In the genomic region with DNA sequence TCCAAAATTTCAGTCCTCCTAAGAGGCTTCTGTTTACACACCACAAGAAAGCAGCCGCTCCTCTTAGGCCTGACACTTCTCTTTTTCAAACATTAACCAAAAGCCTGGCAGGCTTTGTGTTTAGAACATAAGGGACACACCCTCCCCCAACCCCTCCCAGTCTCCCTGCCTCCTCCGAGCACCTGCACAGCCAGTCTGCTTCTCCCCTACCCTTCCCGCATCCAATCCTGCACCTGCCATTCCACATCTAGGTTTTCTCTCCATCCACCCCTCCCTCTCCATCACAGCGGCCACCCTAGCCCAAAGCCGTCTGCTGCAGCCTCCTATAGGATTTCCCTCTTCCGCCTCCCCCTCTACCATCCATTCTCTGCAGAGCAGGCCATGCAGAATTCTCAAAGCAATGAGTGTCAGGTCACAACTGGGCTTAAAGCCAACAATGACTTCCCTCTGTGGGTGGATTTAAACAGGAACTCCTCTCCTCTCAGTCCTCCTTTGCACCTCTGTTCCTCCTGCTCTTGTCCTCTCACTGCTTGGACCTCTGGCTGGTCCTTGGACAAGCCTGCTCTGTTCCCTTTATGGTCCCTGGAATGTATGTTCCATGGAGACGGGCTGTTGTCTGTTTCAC, we compare ENCODE assay signal across 11 cellular contexts.
A peak's percentile ranks its signal among the peaks of the same experiment; 100 is the strongest.
DNase-seq lines count a peak whose midpoint lies in the region; ATAC-seq and TF ChIP-seq lines count a peak whose summit lies in the region.
"Had no signal": no experiment of that assay in that cellular context is flagged by ENCODE, and none has a peak within 500 bp of the region (broad histone marks: within the 10 kb centered on the region; RNA-seq: fewer than 3 reads in every experiment).

No MANE protein-coding gene starts in this region.

- DNase-seq in DMS153 (lab: John Stamatoyannopoulos, UW) (peak; percentile 97), NCI-H1105 (lab: John Stamatoyannopoulos, UW) (peak; percentile 96), OCI-M1 (lab: John Stamatoyannopoulos, UW) (peak; percentile 23), kidney tubule cell (ENCODE audit: low spot score) (peak; percentile 33), cerebellar nuclear complex (lab: John Stamatoyannopoulos, UW) (no peak), vagina (ENCODE audit: extremely low spot score in 2 of 2) (no peak)
- DNase-seq: SIG-M5 had no signal

- H3K9me3 ChIP-seq in vagina = no peaks in the 10 kb centered on the region
- H3K9me3 ChIP-seq: gastrocnemius medialis, right lobe of liver had no signal

- intact Hi-C loops in vagina (cut with DNase I) = loop anchor here (10.0 kb wide), 1 partner anchor 231 kb away; no protein-coding TSS in a partner anchor

- no peak for TF ChIP-seq POLR2A in vagina (IDR thresholded peaks at IDR 0.05)

- no peak overlapping the region for H3K4me3 ChIP-seq in vagina
- H3K4me3 ChIP-seq: gastrocnemius medialis, right lobe of liver had no signal

- no peaks in the 10 kb centered on the region for H3K36me3 ChIP-seq in vagina
- H3K36me3 ChIP-seq: gastrocnemius medialis, right lobe of liver had no signal

- H3K4me1 ChIP-seq in vagina = peaks cover 6% of the 10 kb centered on the region
- H3K4me1 ChIP-seq: gastrocnemius medialis had no signal

- no peaks in the 10 kb centered on the region for H3K27me3 ChIP-seq in vagina
- H3K27me3 ChIP-seq: right lobe of liver had no signal

- no peak for TF ChIP-seq CTCF in vagina (IDR thresholded peaks at IDR 0.05)

- no peak overlapping the region for H3K27ac ChIP-seq in vagina
- H3K27ac ChIP-seq: gastrocnemius medialis, right lobe of liver had no signal

- ATAC-seq in GM19035 (IDR thresholded peaks at IDR 0.05; ENCODE audit: unreplicated experiment) (no peak), HG02938 (IDR thresholded peaks at IDR 0.05; ENCODE audit: unreplicated experiment) (no peak)

Comparison
In these comparisons a context has a peak if more than half of its experiments do, and no peak if none do; other contexts are left out.
1. DNase-seq: peak in DMS153 (single experiment), NCI-H1105 (single experiment), OCI-M1 (single experiment) and kidney tubule cell (single experiment); none in cerebellar nuclear complex (0 of 2) and vagina (0 of 2).